Comparison of ENCODE assay signal across 21 cellular contexts in genomic region chr1:26148887-26149286, GRCh38. TPM values are rescaled to one million over a fixed set of nuclear protein-coding genes. Genes with fewer than 3 reads are reported as not detected.
DNase-seq lines count a peak whose midpoint lies in the region; ATAC-seq and TF ChIP-seq lines count a peak whose summit lies in the region.
"Had no signal": no experiment of that assay in that cellular context is flagged by ENCODE, and none has a peak within 500 bp of the region (broad histone marks: within the 10 kb centered on the region; RNA-seq: fewer than 3 reads in every experiment).

No MANE protein-coding gene starts in this region.

- H3K9me3 Mint-ChIP-seq in chondrocyte (ENCODE audit: low read depth) (no peaks in the 10 kb centered on the region), osteocyte (ENCODE audit: unreplicated experiment) (no peaks in the 10 kb centered on the region)
- H3K9me3 Mint-ChIP-seq: CD8-positive, alpha-beta T cell had no signal

- H3K27me3 Mint-ChIP-seq in chondrocyte (ENCODE audit: low read depth) (peaks cover 2% of the 10 kb centered on the region), osteocyte (ENCODE audit: unreplicated experiment) (peaks cover 42% of the 10 kb centered on the region)

- TF ChIP-seq CTCF in chondrocyte (IDR thresholded peaks at IDR 0.05) (no peak), osteocyte (IDR thresholded peaks at IDR 0.05) (no peak)

- DNase-seq in activated T-cell treated with anti-CD3 and anti-CD28 coated beads, Interleukin-2, amount 50 U/mL, for 48 hours: peak; percentile 5 to 7
- no peak for DNase-seq in activated T-cell treated with anti-CD3 and anti-CD28 coated beads for 4 hours
- peak; percentile 15 for DNase-seq in chondrocyte (ENCODE audit: low spot score)
- peak; percentile 66 for DNase-seq in osteocyte (ENCODE audit: extremely low spot score, unreplicated experiment)
- DNase-seq in activated CD4-positive, alpha-beta T cell treated with anti-CD3 and anti-CD28 coated beads, Interleukin-2, amount 50 U/mL, for 4 hours: no peak
- no peak for DNase-seq in NCI-H1417 (lab: John Stamatoyannopoulos, UW)
- DNase-seq: 8988T, Calu3, DMS 273 treated with DMSO at 0.1 percent for 48 hours, DMS53, DND-41, EL, GOT3, H7 had no signal

- no peaks in the 10 kb centered on the region for H3K4me1 Mint-ChIP-seq in chondrocyte (ENCODE audit: low read depth)
- peaks cover 2% of the 10 kb centered on the region for H3K4me1 Mint-ChIP-seq in osteocyte (ENCODE audit: unreplicated experiment)

- H3K27ac Mint-ChIP-seq in chondrocyte (ENCODE audit: unreplicated experiment): no peak overlapping the region
- no peak overlapping the region for H3K27ac Mint-ChIP-seq in osteocyte (ENCODE audit: unreplicated experiment)
- H3K27ac Mint-ChIP-seq: CD8-positive, alpha-beta T cell had no signal

- H3K36me3 Mint-ChIP-seq in chondrocyte (ENCODE audit: low read depth) (no peaks in the 10 kb centered on the region), osteocyte (ENCODE audit: unreplicated experiment) (no peaks in the 10 kb centered on the region)
- H3K36me3 Mint-ChIP-seq: CD8-positive, alpha-beta T cell had no signal

- ATAC-seq in HG03432 (IDR thresholded peaks at IDR 0.05; ENCODE audit: unreplicated experiment): no peak
- ATAC-seq: CD8-positive, alpha-beta T cell; GM12878; HCT116; HepG2 had no signal

- H3K4me3 Mint-ChIP-seq in chondrocyte (ENCODE audit: unreplicated experiment) (no peak overlapping the region), osteocyte (ENCODE audit: unreplicated experiment) (no peak overlapping the region)
- H3K4me3 Mint-ChIP-seq: CD8-positive, alpha-beta T cell had no signal

RNA-seq across cellular contexts. Expression of gene FAM110D, which starts 10.0 kb away (rescaled TPM):
- total RNA-seq in chondrocyte (0.22 to 0.27 TPM (median 0.23 TPM) in 3 replicates), osteocyte (not detected in 2 replicates)
- total RNA-seq: Calu3; CD8-positive, alpha-beta T cell; HepG2 had no signal

RNA-seq across cellular contexts. Expression of gene C1orf232, which starts 19.9 kb away (rescaled TPM):
- not detected in 3 replicates for total RNA-seq in chondrocyte
- total RNA-seq in osteocyte: not detected in 2 replicates
- total RNA-seq: A673; Calu3; CD8-positive, alpha-beta T cell; G401; GM12878; H7; HepG2 had no signal

RNA-seq across cellular contexts. Expression of gene ZNF593, which starts 20.8 kb away (rescaled TPM):
- total RNA-seq in chondrocyte (19.6 to 27.0 TPM (median 22.4 TPM) in 3 replicates), osteocyte (26.8 and 28.6 TPM in 2 replicates)

RNA-seq across cellular contexts. Expression of gene ZNF593OS, which starts 22.7 kb away (rescaled TPM):
- total RNA-seq in chondrocyte: not detected in 3 replicates
- total RNA-seq in osteocyte: not detected in 2 replicates
- total RNA-seq: A673; Calu3; CD8-positive, alpha-beta T cell; G401; H7; HepG2 had no signal

RNA-seq across cellular contexts. Expression of gene CNKSR1, which starts 28.4 kb away (rescaled TPM):
- total RNA-seq in chondrocyte (0.18 to 0.80 TPM (median 0.58 TPM) in 3 replicates), osteocyte (0.89 and 1.1 TPM in 2 replicates)
- total RNA-seq: G401 had no signal

Comparison
In these comparisons a context has a peak if more than half of its experiments do, and no peak if none do; other contexts are left out.
1. DNase-seq: peak in activated T-cell treated with anti-CD3 and anti-CD28 coated beads, Interleukin-2, amount 50 U/mL, for 48 hours (2 of 2), chondrocyte (single experiment) and osteocyte (single experiment); none in activated T-cell treated with anti-CD3 and anti-CD28 coated beads for 4 hours (single experiment), activated CD4-positive, alpha-beta T cell treated with anti-CD3 and anti-CD28 coated beads, Interleukin-2, amount 50 U/mL, for 4 hours (0 of 2) and NCI-H1417 (0 of 3).